19 cellular contexts compared by ENCODE assay signal in genomic region chr11:102614485-102614884, GRCh38. TPM values are rescaled to one million over a fixed set of nuclear protein-coding genes. Genes with fewer than 3 reads are reported as not detected.
A peak's percentile ranks its signal among the peaks of the same experiment; 100 is the strongest.
DNase-seq lines count a peak whose midpoint lies in the region; ATAC-seq and TF ChIP-seq lines count a peak whose summit lies in the region.
"Had no signal": no experiment of that assay in that cellular context is flagged by ENCODE, and none has a peak within 500 bp of the region (broad histone marks: within the 10 kb centered on the region; RNA-seq: fewer than 3 reads in every experiment).

No MANE protein-coding gene starts in this region.

- H3F3A ChIP-seq in PC-3 (ENCODE audit: low read length, unreplicated experiment), result no peaks in the 10 kb centered on the region

- H3K9ac ChIP-seq in PC-3 (ENCODE audit: low read length), result no peak overlapping the region

- WGBS in gastroesophageal sphincter (ENCODE audit: low coverage in 1 of 2), 2 donors, result 81% methylated on average over 2 of the region's 2 CpGs; no CpG with 5 or more reads in 1 of the 2 donors
- 90 to 92% (median 90%) methylated on average over 2 of the region's 2 CpGs for WGBS in psoas muscle, 3 donors

- POLR2A ChIA-PET in HEK293 (lab: Yijun Ruan, JAX), result no interaction called here
- POLR2A ChIA-PET in PC-3 (lab: Charles Lee; ENCODE audit: unreplicated experiment), result no interaction called here

- no peak for TF ChIP-seq EP300 in gastroesophageal sphincter (IDR thresholded peaks at IDR 0.05)

- no peak overlapping the region for H2AFZ ChIP-seq in PC-3 (ENCODE audit: low read length)

- no peaks in the 10 kb centered on the region for H3K36me3 Mint-ChIP-seq in activated T-helper 1 cell treated with anti-CD3 and anti-CD28 coated beads, Interleukin-12 subunit alpha, Interleukin-12 subunit beta, Interleukin-2, Interleukin-4 antibody, amounts not matched to agents 30 ng/mL and 10 ng/mL and 1 ng/mL, durations not matched to agents 14 hours and 24 hours and 36 hours (ENCODE audit: low read depth)
- H3K36me3 Mint-ChIP-seq: type B pancreatic cell had no signal

- H3K4me2 ChIP-seq in PC-3 (ENCODE audit: low read length), result no peak overlapping the region

- no peak overlapping the region for H3K27ac Mint-ChIP-seq in activated T-helper 1 cell treated with anti-CD3 and anti-CD28 coated beads, Interleukin-12 subunit alpha, Interleukin-12 subunit beta, Interleukin-2, Interleukin-4 antibody, amounts not matched to agents 30 ng/mL and 10 ng/mL and 1 ng/mL, durations not matched to agents 14 hours and 24 hours and 36 hours
- H3K27ac Mint-ChIP-seq: activated T-cell treated with anti-CD3 and anti-CD28 coated beads, Interleukin-2, amount 50 U/mL, for 24 hours; progenitor cell of endocrine pancreas; type B pancreatic cell had no signal

- intact Hi-C loops in PC-3 (cut with micrococcal nuclease), result loop anchor here (5.0 kb wide), 2 partner anchors 52 to 162 kb away; partner anchors contain the start of gene TMEM123
- intact Hi-C loops in activated T-helper 1 cell treated with anti-CD3 and anti-CD28 coated beads, Interleukin-12 subunit alpha, Interleukin-12 subunit beta, Interleukin-2, Interleukin-4 antibody, amounts not matched to agents 30 ng/mL and 10 ng/mL and 1 ng/mL, durations not matched to agents 14 hours and 24 hours and 36 hours (cut with micrococcal nuclease), result loop anchor here (5.0 kb wide), 3 partner anchors 52 to 347 kb away; partner anchors contain the start of gene TMEM123
- intact Hi-C loops in psoas muscle (cut with DNase I), result no loop called here

- H3K9me3 ChIP-seq in HEK293 (ENCODE audit: control insufficient read depth, insufficient read depth, low read depth, low read length) (no peaks in the 10 kb centered on the region), PC-3 (ENCODE audit: low read length) (no peaks in the 10 kb centered on the region), gastroesophageal sphincter (no peaks in the 10 kb centered on the region), psoas muscle (no peaks in the 10 kb centered on the region)

- no TSS peak for BruUV-seq in PC-3 (replicated peaks; lab: Mats Ljungman, UMichigan)

- H3K27me3 Mint-ChIP-seq in activated T-helper 1 cell treated with anti-CD3 and anti-CD28 coated beads, Interleukin-12 subunit alpha, Interleukin-12 subunit beta, Interleukin-2, Interleukin-4 antibody, amounts not matched to agents 30 ng/mL and 10 ng/mL and 1 ng/mL, durations not matched to agents 14 hours and 24 hours and 36 hours (ENCODE audit: insufficient read depth), result peaks cover 4% of the 10 kb centered on the region
- H3K27me3 Mint-ChIP-seq: activated T-cell treated with anti-CD3 and anti-CD28 coated beads, Interleukin-2, amount 50 U/mL, for 24 hours; progenitor cell of endocrine pancreas; type B pancreatic cell had no signal

- H3K4me3 Mint-ChIP-seq in activated T-helper 1 cell treated with anti-CD3 and anti-CD28 coated beads, Interleukin-12 subunit alpha, Interleukin-12 subunit beta, Interleukin-2, Interleukin-4 antibody, amounts not matched to agents 30 ng/mL and 10 ng/mL and 1 ng/mL, durations not matched to agents 14 hours and 24 hours and 36 hours, result no peak overlapping the region
- H3K4me3 Mint-ChIP-seq: activated T-cell treated with anti-CD3 and anti-CD28 coated beads, Interleukin-2, amount 50 U/mL, for 24 hours; type B pancreatic cell had no signal

- TF ChIP-seq POLR2A in gastroesophageal sphincter (IDR thresholded peaks at IDR 0.05), result no peak

- H3K9me3 Mint-ChIP-seq in activated T-helper 1 cell treated with anti-CD3 and anti-CD28 coated beads, Interleukin-12 subunit alpha, Interleukin-12 subunit beta, Interleukin-2, Interleukin-4 antibody, amounts not matched to agents 30 ng/mL and 10 ng/mL and 1 ng/mL, durations not matched to agents 14 hours and 24 hours and 36 hours, result no peaks in the 10 kb centered on the region
- H3K9me3 Mint-ChIP-seq: activated T-cell treated with anti-CD3 and anti-CD28 coated beads, Interleukin-2, amount 50 U/mL, for 24 hours; type B pancreatic cell had no signal

- H3K79me2 ChIP-seq in PC-3 (ENCODE audit: low read length), result no peaks in the 10 kb centered on the region

- CTCF ChIA-PET in HEK293 (lab: Yijun Ruan, JAX), result interaction anchor here (0.6 to 3.4 kb wide), 11 partner anchors 10 to 325 kb away, joined by 3 to 43 read pairs (median 14); no protein-coding TSS in a partner anchor
- CTCF ChIA-PET in PC-3 (lab: Charles Lee), result interaction anchor here (4.7 kb wide), 1 partner anchor 52 kb away, joined by 37 read pairs; no protein-coding TSS in a partner anchor

- no peaks in the 10 kb centered on the region for H3K9me2 ChIP-seq in PC-3 (replicated peaks; ENCODE audit: low read length)

- ATAC-seq in PC-3 (no peak), gastroesophageal sphincter (no peak), psoas muscle (no peak)

- H3K36me3 ChIP-seq in GM06990 (ENCODE audit: control insufficient read depth, insufficient read depth, low read length) (no peaks in the 10 kb centered on the region), HEK293 (ENCODE audit: control insufficient read depth in 2 of 2, insufficient read depth in 1 of 2, low read length in 2 of 2) (no peaks in the 10 kb centered on the region), PC-3 (ENCODE audit: low read depth, low read length) (no peaks in the 10 kb centered on the region), gastroesophageal sphincter (no peaks in the 10 kb centered on the region), psoas muscle (ENCODE audit: insufficient read depth in 1 of 2, low read depth in 1 of 2) (no peaks in the 10 kb centered on the region)

- no peak for DNase-seq in GM06990 (ENCODE audit: extremely low read depth, insufficient read length)
- DNase-seq in PC-3, result peak; percentile 35
- no peak for DNase-seq in fibroblast of the aortic adventitia (ENCODE audit: low read depth)
- no peak for DNase-seq in activated T-helper 1 cell treated with anti-CD3 and anti-CD28 coated beads, Interleukin-12 subunit alpha, Interleukin-12 subunit beta, Interleukin-2, Interleukin-4 antibody, amounts not matched to agents 30 ng/mL and 10 ng/mL and 1 ng/mL, durations not matched to agents 14 hours and 24 hours and 36 hours (ENCODE audit: low spot score)
- DNase-seq in activated CD4-positive, CD25-positive, alpha-beta regulatory T cell (lab: John Stamatoyannopoulos, UW), result no peak
- no peak for DNase-seq in psoas muscle
- DNase-seq: activated CD4-positive, alpha-beta T cell treated with anti-CD3 and anti-CD28 coated beads for 4 hours; activated T-cell treated with anti-CD3 and anti-CD28 coated beads, Interleukin-2, amount 50 U/mL, for 24 hours; amygdala; COR-L47; midbrain; NCI-H1436; NCI-H774 had no signal

- H3K4me1 ChIP-seq in HEK293 (ENCODE audit: control insufficient read depth, insufficient read depth, low read length) (no peaks in the 10 kb centered on the region; the same call in 1 of the 2 replicates), PC-3 (ENCODE audit: insufficient read depth, low read length) (peaks cover 6% of the 10 kb centered on the region), gastroesophageal sphincter (no peaks in the 10 kb centered on the region), psoas muscle (no peaks in the 10 kb centered on the region)

- no peaks in the 10 kb centered on the region for H4K20me1 ChIP-seq in PC-3 (ENCODE audit: low read length)

- H3K27me3 ChIP-seq in GM06990 (replicated peaks; ENCODE audit: control insufficient read depth, insufficient read depth, low read length), result no peaks in the 10 kb centered on the region
- H3K27me3 ChIP-seq in PC-3 (ENCODE audit: low read length), result no peaks in the 10 kb centered on the region
- no peaks in the 10 kb centered on the region for H3K27me3 ChIP-seq in gastroesophageal sphincter
- no peaks in the 10 kb centered on the region for H3K27me3 ChIP-seq in psoas muscle (ENCODE audit: insufficient read depth in 3 of 3, low read length in 2 of 3)

- peaks cover 26% of the 10 kb centered on the region for H3K4me1 Mint-ChIP-seq in activated T-helper 1 cell treated with anti-CD3 and anti-CD28 coated beads, Interleukin-12 subunit alpha, Interleukin-12 subunit beta, Interleukin-2, Interleukin-4 antibody, amounts not matched to agents 30 ng/mL and 10 ng/mL and 1 ng/mL, durations not matched to agents 14 hours and 24 hours and 36 hours (ENCODE audit: low read depth)

- peak; percentile 5 for TF ChIP-seq CTCF in GM06990 (IDR thresholded peaks at IDR 0.05; ENCODE audit: insufficient read depth, low read length, poor library complexity, severe bottlenecking)
- TF ChIP-seq CTCF in HEK293 (tag by site-specific recombination; IDR thresholded peaks at IDR 0.05), result no peak
- TF ChIP-seq CTCF in PC-3 (conservative IDR thresholded peaks at IDR 0.05; ENCODE audit: low read depth, low read length), result peak; percentile 53; the same call in 1 of the 2 replicates
- TF ChIP-seq CTCF in fibroblast of the aortic adventitia (IDR thresholded peaks at IDR 0.05; ENCODE audit: insufficient read depth, low read length), result peak; percentile 10
- TF ChIP-seq CTCF in gastroesophageal sphincter (IDR thresholded peaks at IDR 0.05), result no peak
- no peak for TF ChIP-seq CTCF in psoas muscle (IDR thresholded peaks at IDR 0.05)

- H3K27ac ChIP-seq in HEK293 (ENCODE audit: extremely low read depth, low read depth, low read length) (no peak overlapping the region), PC-3 (ENCODE audit: low read length) (no peak overlapping the region), gastroesophageal sphincter (no peak overlapping the region), psoas muscle (no peak overlapping the region)

- no peak overlapping the region for H3K4me3 ChIP-seq in GM06990 (replicated peaks; ENCODE audit: low read depth, low read length)
- H3K4me3 ChIP-seq in HEK293 (ENCODE audit: low read depth, low read length), result no peak overlapping the region
- H3K4me3 ChIP-seq in PC-3 (ENCODE audit: low read length), result no peak overlapping the region
- H3K4me3 ChIP-seq in fibroblast of the aortic adventitia (ENCODE audit: low read depth, low read length), result no peak overlapping the region
- H3K4me3 ChIP-seq in gastroesophageal sphincter, result no peak overlapping the region
- H3K4me3 ChIP-seq in psoas muscle, result no peak overlapping the region

RNA-seq across cellular contexts. Expression of gene MMP20, which starts 10.6 kb away (rescaled TPM):
- not detected in 2 replicates for total RNA-seq in PC-3 (2014; rRNA removed)
- total RNA-seq in fibroblast of the aortic adventitia (ENCODE audit: low replicate concordance), result not detected in 2 replicates
- total RNA-seq in activated T-helper 1 cell treated with anti-CD3 and anti-CD28 coated beads, Interleukin-12 subunit alpha, Interleukin-12 subunit beta, Interleukin-2, Interleukin-4 antibody, amounts not matched to agents 30 ng/mL and 10 ng/mL and 1 ng/mL, durations not matched to agents 14 hours and 24 hours and 36 hours, result not detected in 2 replicates
- not detected for total RNA-seq in gastroesophageal sphincter
- not detected for total RNA-seq in psoas muscle
- not detected for polyA plus RNA-seq in psoas muscle
- total RNA-seq: dermis microvascular lymphatic vessel endothelial cell, fibroblast of villous mesenchyme, progenitor cell of endocrine pancreas had no signal

Comparison
In these comparisons a context has a peak if more than half of its experiments do, and no peak if none do; other contexts are left out.
1. CTCF ChIP-seq: peak in GM06990 (single experiment), PC-3 (single experiment) and fibroblast of the aortic adventitia (single experiment); none in HEK293 (single experiment), gastroesophageal sphincter (0 of 4) and psoas muscle (single experiment).
2. intact Hi-C loops: an anchor here in PC-3 (5.0 kb wide) and activated T-helper 1 cell treated with anti-CD3 and anti-CD28 coated beads, Interleukin-12 subunit alpha, Interleukin-12 subunit beta, Interleukin-2, Interleukin-4 antibody, amounts not matched to agents 30 ng/mL and 10 ng/mL and 1 ng/mL, durations not matched to agents 14 hours and 24 hours and 36 hours (5.0 kb wide); none called in psoas muscle.